In the genomic region with DNA sequence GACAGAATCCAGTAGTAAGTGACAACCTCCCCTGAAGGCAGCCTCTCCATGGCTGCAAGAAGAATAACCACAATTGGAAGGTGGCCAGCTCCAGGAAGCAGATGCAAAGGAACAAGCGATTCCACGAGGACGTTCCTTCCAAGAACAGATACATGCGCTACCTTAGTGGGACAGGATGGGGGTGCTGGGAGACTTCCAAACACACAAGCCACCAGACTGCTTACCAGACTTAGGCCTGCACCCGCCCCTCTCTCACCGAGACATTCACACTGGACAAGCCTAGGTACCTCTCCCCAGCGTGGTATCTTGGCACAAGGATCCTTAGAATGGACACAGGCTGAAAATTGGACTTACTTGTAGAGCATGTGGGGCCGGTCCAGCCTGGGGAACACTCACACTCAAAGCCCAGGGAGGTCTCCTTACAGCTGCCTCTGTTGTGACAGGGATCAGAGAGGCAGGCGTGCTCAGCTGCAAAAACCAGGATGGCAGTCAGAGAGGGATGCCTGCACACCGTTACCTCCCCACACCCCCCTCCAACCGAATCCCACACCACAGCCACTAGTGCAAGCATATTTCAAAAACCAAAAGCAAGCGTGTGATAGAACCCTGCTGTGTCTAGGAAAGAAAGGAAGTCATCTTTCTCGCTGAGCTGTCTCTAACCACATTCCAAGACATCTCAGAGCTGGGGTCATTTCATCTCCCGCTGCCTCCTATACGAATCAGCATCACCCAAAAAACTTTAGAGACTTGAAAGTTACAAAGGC, we compare ENCODE assay signal across 13 cellular contexts. TPM values are rescaled to one million over a fixed set of nuclear protein-coding genes. Genes with fewer than 3 reads are reported as not detected.
DNase-seq lines count a peak whose midpoint lies in the region; ATAC-seq, FAIRE-seq and TF ChIP-seq lines count a peak whose summit lies in the region.
"Had no signal": no experiment of that assay in that cellular context is flagged by ENCODE, and none has a peak within 500 bp of the region (broad histone marks: within the 10 kb centered on the region; RNA-seq: fewer than 3 reads in every experiment).

No MANE protein-coding gene starts in this region.

- intact Hi-C loops in thyroid gland (cut with DNase I) = no loop called here

- H3K27me3 ChIP-seq in bronchial epithelial cell (ENCODE audit: control insufficient read depth, insufficient read depth, low read length) (no peaks in the 10 kb centered on the region), thyroid gland (no peaks in the 10 kb centered on the region)

- no peak for ATAC-seq in stimulated activated naive CD8-positive, alpha-beta T cell treated with anti-CD3 and anti-CD28 coated beads, Interleukin-15, amount 100 ng/mL, for 72 hours

- 59 to 83% methylated on average over 15 of the region's 15 CpGs for WGBS in thyroid gland, 2 donors

- TF ChIP-seq POLR2A in thyroid gland (IDR thresholded peaks at IDR 0.05) (no peak), H54 (IDR thresholded peaks at IDR 0.05; ENCODE audit: low read depth, low read length) (no peak)

- no peaks in the 10 kb centered on the region for H3K4me1 Mint-ChIP-seq in stimulated activated naive CD8-positive, alpha-beta T cell treated with anti-CD3 and anti-CD28 coated beads, Interleukin-15, amount 100 ng/mL, for 72 hours

- peak; percentile 23 for FAIRE-seq in bronchial epithelial cell (lab: Jason Lieb, UNC)
- FAIRE-seq in H54 (lab: Jason Lieb, UNC) = no peak
- FAIRE-seq: frontal cortex had no signal

- DNase-seq in KBM-7 = peak; percentile 39
- no peak for DNase-seq in bronchial epithelial cell (ENCODE audit: low read depth)
- peak; percentile 47 for DNase-seq in mesenteric fat pad (ENCODE audit: low spot score)
- no peak for DNase-seq in thyroid gland
- DNase-seq in stimulated activated naive CD8-positive, alpha-beta T cell treated with anti-CD3 and anti-CD28 coated beads, Interleukin-15, amount 100 ng/mL, for 72 hours = no peak
- DNase-seq in GM10266 (ENCODE audit: extremely low spot score) = no peak
- no peak for DNase-seq in H54 (ENCODE audit: insufficient read length, low spot score)
- no peak for DNase-seq in effector CD4-positive, alpha-beta T cell
- DNase-seq: activated CD8-positive, alpha-beta memory T cell treated with anti-CD3 and anti-CD28 coated beads, Interleukin-2, amount 50 U/mL, for 4 hours; mammary epithelial cell; NCI-H82; T1000 had no signal

- H3K4me3 Mint-ChIP-seq in stimulated activated naive CD8-positive, alpha-beta T cell treated with anti-CD3 and anti-CD28 coated beads, Interleukin-15, amount 100 ng/mL, for 72 hours = no peak overlapping the region

- peaks cover 36 to 61% of the 10 kb centered on the region in 2 donors for H3K4me1 ChIP-seq in thyroid gland

- TF ChIP-seq CTCF in bronchial epithelial cell (IDR thresholded peaks at IDR 0.05; ENCODE audit: insufficient read depth, low read length, severe bottlenecking) (no peak), thyroid gland (IDR thresholded peaks at IDR 0.05) (no peak), GM10266 (IDR thresholded peaks at IDR 0.05; ENCODE audit: control insufficient read depth, insufficient read depth, low read depth, missing control alignments) (no peak)

- H3K9me3 Mint-ChIP-seq in stimulated activated naive CD8-positive, alpha-beta T cell treated with anti-CD3 and anti-CD28 coated beads, Interleukin-15, amount 100 ng/mL, for 72 hours = no peaks in the 10 kb centered on the region

- H3K27ac ChIP-seq in thyroid gland = peak overlapping the region in 2 of 3 donors; percentile 86 to 93

- H3K27ac Mint-ChIP-seq in stimulated activated naive CD8-positive, alpha-beta T cell treated with anti-CD3 and anti-CD28 coated beads, Interleukin-15, amount 100 ng/mL, for 72 hours = peak overlapping the region in 1 of 2 donors; percentile 83

- H3K36me3 ChIP-seq in bronchial epithelial cell (ENCODE audit: control insufficient read depth, insufficient read depth, low read length) (peaks cover 58% of the 10 kb centered on the region), thyroid gland (peaks cover 32 to 54% of the 10 kb centered on the region in 2 donors)

- H3K4me3 ChIP-seq in bronchial epithelial cell (ENCODE audit: low read depth, low read length) (no peak overlapping the region), thyroid gland (replicated peaks in 1 of 3) (no peak overlapping the region)

- H3K9me3 ChIP-seq in thyroid gland = no peaks in the 10 kb centered on the region

- peaks cover 74% of the 10 kb centered on the region for H3K27me3 Mint-ChIP-seq in stimulated activated naive CD8-positive, alpha-beta T cell treated with anti-CD3 and anti-CD28 coated beads, Interleukin-15, amount 100 ng/mL, for 72 hours

- in situ Hi-C loops in KBM-7 (cut with MboI; ENCODE audit: low pct_unique_long_range_greater_than_20kb, low sequenced_read_pairs) = loop anchor here (25.0 kb wide), 1 partner anchor 189 kb away; no protein-coding TSS in a partner anchor

RNA-seq across cellular contexts. Expression of gene JAG1, which starts 22.4 kb away (rescaled TPM):
- 225 and 310 TPM in 2 replicates for total RNA-seq in bronchial epithelial cell
- 96.7 TPM for total RNA-seq in mesenteric fat pad
- total RNA-seq in thyroid gland = 10 to 100 TPM; 41.2 to 67.9 (median 46.2) TPM

Comparison
In these comparisons a context has a peak if more than half of its experiments do, and no peak if none do; other contexts are left out.
1. DNase-seq: peak in KBM-7 (single experiment) and mesenteric fat pad (single experiment); none in bronchial epithelial cell (single experiment), thyroid gland (0 of 2), stimulated activated naive CD8-positive, alpha-beta T cell treated with anti-CD3 and anti-CD28 coated beads, Interleukin-15, amount 100 ng/mL, for 72 hours (0 of 2), GM10266 (single experiment), H54 (single experiment) and effector CD4-positive, alpha-beta T cell (single experiment).